In the genomic region with DNA sequence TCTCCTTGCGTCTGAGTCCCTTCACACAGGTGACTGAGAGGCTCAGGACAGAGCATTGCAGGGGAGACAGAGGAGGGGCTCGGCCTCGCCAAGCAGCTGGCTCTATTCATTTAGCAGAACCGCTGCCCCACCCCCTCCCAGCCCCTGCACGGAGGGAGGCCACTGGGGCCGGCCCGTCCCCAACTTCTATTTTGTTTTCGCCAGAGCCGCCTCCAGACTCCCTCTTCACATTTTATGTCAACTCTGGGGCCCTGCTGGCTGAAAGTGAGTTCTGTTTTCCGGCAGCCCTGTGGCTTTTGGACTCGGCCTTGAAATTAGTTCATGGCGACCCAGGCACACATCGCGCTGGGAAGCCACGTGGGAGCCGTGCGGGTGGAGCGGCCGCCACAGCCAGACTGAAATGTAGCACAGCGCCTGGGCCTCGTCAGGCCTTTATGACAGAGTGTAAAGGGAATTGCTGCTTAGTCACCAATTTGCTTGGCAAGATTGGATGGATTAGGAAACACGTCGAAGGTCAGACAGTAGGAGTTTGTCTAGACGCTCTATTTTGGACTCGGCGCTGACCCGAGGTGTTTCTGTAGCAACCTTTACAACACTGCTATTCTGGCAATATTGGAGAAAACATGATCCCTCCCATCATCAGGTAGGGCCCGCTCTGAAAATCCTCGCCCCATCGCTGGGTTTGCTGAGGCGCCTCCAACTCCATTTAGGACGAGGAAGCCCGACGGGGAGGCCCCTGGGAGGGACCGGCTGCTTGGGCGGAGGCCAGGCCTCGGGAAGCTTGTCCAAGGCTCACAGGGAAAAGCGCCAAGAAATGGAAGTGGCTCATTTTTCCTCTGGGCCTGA, we compare ENCODE assay signal across 1 cellular context.
TF ChIP-seq lines count a peak whose summit lies in the region.

No MANE protein-coding gene starts in this region.

TF ChIP-seq in endothelial cell of umbilical vein, 7 proteins besides CTCF, POLR2A, EP300 and RAD21:
- TF ChIP-seq EZH2 (IDR thresholded peaks at IDR 0.05; ENCODE audit: borderline replicate concordance, low read depth, low read length, severe bottlenecking) (no peak), MYC (IDR thresholded peaks at IDR 0.05; ENCODE audit: low read depth, low read length) (no peak), GATA2 (IDR thresholded peaks at IDR 0.05; ENCODE audit: insufficient read depth, insufficient read length, low read depth, low read length) (no peak), FOS (IDR thresholded peaks at IDR 0.05; ENCODE audit: borderline replicate concordance, insufficient read depth, low read length) (no peak), JUN (IDR thresholded peaks at IDR 0.05; ENCODE audit: borderline replicate concordance, insufficient read depth, insufficient read length, low read depth) (no peak), POLR2AphosphoS5 (IDR thresholded peaks at IDR 0.05; ENCODE audit: insufficient read depth, low read depth, low read length) (no peak)
- TF ChIP-seq, protein P1, sequence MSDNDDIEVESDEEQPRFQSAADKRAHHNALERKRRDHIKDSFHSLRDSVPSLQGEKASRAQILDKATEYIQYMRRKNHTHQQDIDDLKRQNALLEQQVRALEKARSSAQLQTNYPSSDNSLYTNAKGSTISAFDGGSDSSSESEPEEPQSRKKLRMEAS (IDR thresholded peaks at IDR 0.05; ENCODE audit: insufficient read depth, insufficient read length): no peak
